ENCODE assay signal across 1 cellular context in the genomic region with DNA sequence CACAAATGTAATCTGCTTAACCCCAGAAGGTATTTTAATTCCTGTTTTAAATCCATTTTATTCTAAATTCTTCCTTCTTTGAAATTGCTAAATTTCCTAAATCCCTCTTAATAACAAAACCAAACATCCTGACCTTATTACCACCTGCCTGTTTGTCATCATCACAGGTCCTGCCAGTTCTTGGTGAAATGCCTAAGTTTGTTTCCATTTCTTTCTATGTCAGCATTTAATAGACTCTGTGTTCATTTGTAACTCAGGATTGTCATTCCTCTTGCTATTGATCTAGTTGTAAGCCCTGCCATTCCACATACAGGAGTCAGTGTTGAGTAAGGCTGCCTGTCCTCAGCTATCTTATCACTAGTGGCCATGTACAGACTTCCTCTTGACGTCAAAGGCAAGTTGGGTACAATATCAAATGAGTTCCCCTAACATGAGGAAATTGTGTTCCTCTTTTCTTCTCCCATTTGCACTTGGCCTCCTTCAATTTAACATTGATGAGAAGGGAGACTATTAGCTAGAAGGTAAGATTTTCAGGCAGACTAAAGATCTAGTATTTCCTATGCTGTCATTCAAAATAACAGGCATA.
TF ChIP-seq lines count a peak whose summit lies in the region.

No MANE protein-coding gene starts in this region.

TF ChIP-seq in IMR-90, 13 proteins besides CTCF, POLR2A, EP300 and RAD21:
- TF ChIP-seq RFX5 (IDR thresholded peaks at IDR 0.05; ENCODE audit: low read depth, low read length) (no peak), NFE2L2 (IDR thresholded peaks at IDR 0.05; ENCODE audit: low read depth, low read length) (no peak), MAFK (IDR thresholded peaks at IDR 0.05; ENCODE audit: low read depth, low read length) (peak; percentile 51), MAZ (IDR thresholded peaks at IDR 0.05; ENCODE audit: borderline replicate concordance, low read depth, low read length) (no peak)
